22 cellular contexts compared by ENCODE assay signal in the genomic region with DNA sequence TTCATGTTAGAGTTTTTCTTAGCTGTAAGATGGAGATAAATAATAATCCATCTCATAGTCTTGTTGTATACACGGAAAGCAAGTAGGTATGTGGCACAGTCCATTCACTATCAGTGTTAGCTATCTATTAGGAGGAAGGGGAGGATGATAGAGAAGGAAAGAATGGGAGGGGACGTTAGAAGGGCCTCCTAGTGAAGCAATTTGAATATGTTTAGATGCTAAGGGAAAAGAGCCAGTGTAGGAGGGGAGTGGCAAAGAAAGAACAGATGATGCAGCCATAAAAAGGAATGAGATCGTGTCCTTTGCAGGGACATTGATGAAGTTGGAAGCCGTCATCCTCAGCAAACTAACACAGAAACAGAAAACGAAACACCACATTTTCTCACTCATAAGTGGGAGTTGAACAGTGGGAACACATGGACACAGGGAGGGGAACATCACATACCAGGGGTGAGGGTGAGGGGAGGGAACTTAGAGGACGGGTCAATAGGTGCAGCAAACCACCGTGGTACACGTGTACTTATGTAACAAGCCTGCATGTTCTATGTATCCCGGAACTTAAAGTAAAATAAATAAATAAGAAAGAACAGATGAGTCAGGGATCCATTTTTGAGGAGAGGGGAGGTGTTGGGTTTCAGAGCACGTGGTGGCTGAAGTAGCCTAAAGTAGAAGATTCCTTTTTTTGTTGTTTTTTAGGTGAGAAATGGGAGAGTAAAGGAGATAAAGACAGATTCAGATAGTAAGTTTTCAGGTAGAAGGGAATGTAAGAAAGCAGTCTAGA.
A peak's percentile ranks its signal among the peaks of the same experiment; 100 is the strongest.
DNase-seq lines count a peak whose midpoint lies in the region; ATAC-seq, FAIRE-seq and TF ChIP-seq lines count a peak whose summit lies in the region.
"Had no signal": no experiment of that assay in that cellular context is flagged by ENCODE, and none has a peak within 500 bp of the region (broad histone marks: within the 10 kb centered on the region; RNA-seq: fewer than 3 reads in every experiment).

No MANE protein-coding gene starts in this region.

- no peak overlapping the region for H3K9ac ChIP-seq in H1 (replicated peaks in 1 of 4; ENCODE audit: extremely low read depth in 1 of 4, low read depth in 3 of 4, low read length in 3 of 4)
- H3K9ac ChIP-seq: KMS-11 had no signal

- H3K79me1 ChIP-seq in H1 (ENCODE audit: low read depth, low read length) = no peaks in the 10 kb centered on the region; the same call in 1 of the 2 replicates

- H3K4me3 ChIP-seq in LNCaP clone FGC (ENCODE audit: low read depth, low read length) (no peak overlapping the region), H1 (ENCODE audit: extremely low read depth in 1 of 4, insufficient read depth in 2 of 4, low read depth in 3 of 4, low read length in 4 of 4) (peak overlapping the region in 1 of 4 experiments; percentile 9; a peak in 1 of 8 replicates)
- H3K4me3 ChIP-seq: dorsolateral prefrontal cortex, tibial nerve had no signal

- no peak overlapping the region for H2BK15ac ChIP-seq in H1 (ENCODE audit: low read length)

- H4K91ac ChIP-seq in H1 (replicated peaks; ENCODE audit: insufficient read length, low read length) = no peak overlapping the region

- peaks cover 23% of the 10 kb centered on the region for H3K9me3 Mint-ChIP-seq in nephron progenitor cell

- ATAC-seq in GM19023 (IDR thresholded peaks at IDR 0.05; ENCODE audit: unreplicated experiment) = no peak
- no peak for ATAC-seq in HG03280 (IDR thresholded peaks at IDR 0.05; ENCODE audit: unreplicated experiment)
- ATAC-seq: activated CD4-positive, alpha-beta T cell treated with anti-CD3 and anti-CD28 coated beads for 36 hours; naive thymus-derived CD4-positive, alpha-beta T cell; Panc1 had no signal

- TF ChIP-seq POLR2A in H1 (IDR thresholded peaks at IDR 0.05; ENCODE audit: control extremely low read depth in 1 of 2, low read depth in 2 of 2, low read length in 2 of 2) = no peak

- H3K27ac Mint-ChIP-seq in nephron progenitor cell = peak overlapping the region; percentile 86
- H3K27ac Mint-ChIP-seq: activated CD4-positive, alpha-beta T cell treated with anti-CD3 and anti-CD28 coated beads for 36 hours had no signal

- H3K27me3 ChIP-seq in H1 (replicated peaks in 1 of 4; ENCODE audit: control insufficient read depth in 3 of 4, extremely low read depth in 1 of 4, insufficient read depth in 3 of 4, low read length in 3 of 4) = no peaks in the 10 kb centered on the region
- H3K27me3 ChIP-seq: dorsolateral prefrontal cortex, tibial nerve had no signal

- peaks cover 0 to 1% of the 10 kb centered on the region in 2 experiments for H4K20me1 ChIP-seq in H1 (replicated peaks in 1 of 2; ENCODE audit: control insufficient read depth in 1 of 2, insufficient read depth in 2 of 2, low read length in 2 of 2)

- H3K14ac ChIP-seq in H1 (ENCODE audit: insufficient read length) = no peak overlapping the region

- peaks cover 70% of the 10 kb centered on the region for H3K36me3 Mint-ChIP-seq in nephron progenitor cell (ENCODE audit: low read depth)

- H2BK20ac ChIP-seq in H1 (ENCODE audit: low read length) = no peak overlapping the region

- no peak overlapping the region for H2BK5ac ChIP-seq in H1 (ENCODE audit: low read depth, low read length)

- peak overlapping the region; percentile 88 for H2BK12ac ChIP-seq in H1 (ENCODE audit: low read depth, low read length)

- peak overlapping the region; percentile 30 to 73; a peak in 2 of 4 replicates for H3K4me2 ChIP-seq in H1 (ENCODE audit: insufficient read depth in 1 of 2, low read depth in 2 of 2, low read length in 2 of 2)
- H3K4me2 ChIP-seq: KMS-11 had no signal

- H3K9me3 ChIP-seq in H1 (ENCODE audit: insufficient read depth in 2 of 2, low read depth in 1 of 2, low read length in 1 of 2) = no peaks in the 10 kb centered on the region

- CTCF ChIA-PET in H1 (lab: Charles Lee; ENCODE audit: partially characterized antibody) = interaction anchor here (0.6 to 1.9 kb wide), 10 partner anchors 13 to 280 kb away, joined by 3 to 7 read pairs (median 4); no protein-coding TSS in a partner anchor

- TF ChIP-seq RAD21 in H1 (IDR thresholded peaks at IDR 0.05 in 1 of 2, conservative IDR thresholded peaks at IDR 0.05 in 1 of 2; ENCODE audit: low read depth in 2 of 2, low read length in 2 of 2) = no peak

- POLR2A ChIA-PET in H1 (lab: Charles Lee; ENCODE audit: partially characterized antibody) = interaction anchor here (1.1 to 1.3 kb wide), 3 partner anchors 11 to 64 kb away, joined by 3 to 4 read pairs (median 3); no protein-coding TSS in a partner anchor

- H3K56ac ChIP-seq in H1 (replicated peaks; ENCODE audit: insufficient read length, low read depth, low read length) = no peak overlapping the region

- H3K79me2 ChIP-seq in H1 (ENCODE audit: control insufficient read depth in 1 of 2, insufficient read depth in 2 of 2, low read length in 2 of 2) = peaks cover 0 to 43% of the 10 kb centered on the region in 2 experiments; a peak in 3 of 4 replicates

- no peak overlapping the region for H3K23ac ChIP-seq in H1 (ENCODE audit: insufficient read length)

- peaks cover 0 to 13% (median 6%) of the 10 kb centered on the region in 4 experiments; a peak in 4 of 7 replicates for H3K4me1 ChIP-seq in H1 (replicated peaks in 1 of 4; ENCODE audit: control insufficient read depth in 3 of 4, insufficient read depth in 4 of 4, low read length in 3 of 4)
- H3K4me1 ChIP-seq: tibial nerve had no signal

- H2BK120ac ChIP-seq in H1 (replicated peaks; ENCODE audit: low read depth, low read length) = no peak overlapping the region

- no peak overlapping the region for H3K4me3 Mint-ChIP-seq in nephron progenitor cell
- H3K4me3 Mint-ChIP-seq: activated CD4-positive, alpha-beta T cell treated with anti-CD3 and anti-CD28 coated beads for 36 hours; CD4-positive, alpha-beta memory T cell; naive thymus-derived CD4-positive, alpha-beta T cell had no signal

- peaks cover 13% of the 10 kb centered on the region for H3K4me1 Mint-ChIP-seq in nephron progenitor cell

- no peak overlapping the region for H4K5ac ChIP-seq in H1 (ENCODE audit: insufficient read length, low read depth, low read length)

- peak overlapping the region; percentile 49 for H3K18ac ChIP-seq in H1 (ENCODE audit: extremely low read depth, low read length)

- H3K27me3 Mint-ChIP-seq in nephron progenitor cell (ENCODE audit: low read depth, poor library complexity) = peaks cover 2% of the 10 kb centered on the region
- H3K27me3 Mint-ChIP-seq: activated CD4-positive, alpha-beta T cell treated with anti-CD3 and anti-CD28 coated beads for 36 hours; CD4-positive, alpha-beta memory T cell; naive thymus-derived CD4-positive, alpha-beta T cell had no signal

- no peaks in the 10 kb centered on the region for H3K36me3 ChIP-seq in H1 (ENCODE audit: control insufficient read depth in 2 of 4, insufficient read depth in 4 of 4, low read length in 3 of 4)

- H2AK5ac ChIP-seq in H1 (ENCODE audit: low read depth, low read length) = no peak overlapping the region

- no peak for FAIRE-seq in H1 (lab: Jason Lieb, UNC)

- TF ChIP-seq EP300 in H1 (IDR thresholded peaks at IDR 0.05; ENCODE audit: borderline replicate concordance in 1 of 2, low read depth in 2 of 2, low read length in 2 of 2) = no peak

- no peak overlapping the region for H3K27ac ChIP-seq in H1 (ENCODE audit: low read depth, low read length)
- H3K27ac ChIP-seq: 22Rv1, KMS-11, tibial nerve had no signal

- H4K8ac ChIP-seq in H1 (ENCODE audit: extremely low read depth, insufficient read depth, low read length) = no peak overlapping the region

- no peak overlapping the region for H3K4ac ChIP-seq in H1 (replicated peaks; ENCODE audit: insufficient read length, low read depth, low read length)

- no peak overlapping the region for H2AFZ ChIP-seq in H1 (ENCODE audit: low read length)

- WGBS in H1 (ENCODE audit: extremely low coverage in 1 of 2, insufficient coverage in 1 of 2, insufficient read length in 1 of 2, insufficient replicate concordance in 2 of 2, low coverage in 1 of 2, low lambda C conversion rate in 2 of 2, missing lambda C conversion rate in 1 of 2), 2 experiments = 57% methylated on average over 10 of the region's 10 CpGs; no CpG with 5 or more reads in 1 of the 2 experiments

- DNase-seq in DMS153 (lab: John Stamatoyannopoulos, UW) = peak; percentile 14
- no peak for DNase-seq in DMS153 treated with DMSO at 0.1 percent for 48 hours (lab: John Stamatoyannopoulos, UW; ENCODE audit: unreplicated experiment)
- DNase-seq in LNCaP clone FGC (ENCODE audit: low read depth) = peak; percentile 56
- no peak for DNase-seq in H1 (ENCODE audit: low read depth in 1 of 2, low spot score in 2 of 2)
- DNase-seq in nephron progenitor cell = no peak
- DNase-seq in NCI-H345 treated with DMSO at 0.1 percent for 48 hours (lab: John Stamatoyannopoulos, UW; ENCODE audit: unreplicated experiment) = no peak
- DNase-seq: activated CD4-positive, alpha-beta T cell treated with anti-CD3 and anti-CD28 coated beads for 36 hours; activated naive CD4-positive, alpha-beta T cell treated with Interleukin-2 at 50 U/mL for 16 hours; amniotic stem cell; caudate nucleus; CD4-positive, alpha-beta memory T cell; dorsolateral prefrontal cortex; naive thymus-derived CD4-positive, alpha-beta T cell; NCI-H1436 treated with DMSO at 0.1 percent for 48 hours; NCI-H510A treated with DMSO at 0.1 percent for 48 hours; SIG-M5 had no signal

- H3K23me2 ChIP-seq in H1 (ENCODE audit: low read depth, low read length) = no peaks in the 10 kb centered on the region

- TF ChIP-seq CTCF in LNCaP clone FGC (IDR thresholded peaks at IDR 0.05; ENCODE audit: control insufficient read depth, extremely low read depth, insufficient read depth) (no peak), H1 (IDR thresholded peaks at IDR 0.05; ENCODE audit: control extremely low read depth in 1 of 3, insufficient read depth in 1 of 3, low read depth in 1 of 3, low read length in 3 of 3) (no peak), nephron progenitor cell (IDR thresholded peaks at IDR 0.05) (no peak)

TF ChIP-seq in H1, 55 proteins besides CTCF, POLR2A, EP300 and RAD21:
- TF ChIP-seq, protein P1, sequence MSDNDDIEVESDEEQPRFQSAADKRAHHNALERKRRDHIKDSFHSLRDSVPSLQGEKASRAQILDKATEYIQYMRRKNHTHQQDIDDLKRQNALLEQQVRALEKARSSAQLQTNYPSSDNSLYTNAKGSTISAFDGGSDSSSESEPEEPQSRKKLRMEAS (IDR thresholded peaks at IDR 0.05) = 0 out of 2 replicates have a peak, but pooled peaks have one; percentile 24
- no peak for TF ChIP-seq GABPA (IDR thresholded peaks at IDR 0.05; ENCODE audit: borderline replicate concordance, insufficient read depth, low read length)
- no peak for TF ChIP-seq TCF12 (IDR thresholded peaks at IDR 0.05; ENCODE audit: low read depth, low read length)

Comparison
In these comparisons a context has a peak if more than half of its experiments do, and no peak if none do; other contexts are left out.
1. DNase-seq: peak in DMS153 (single experiment) and LNCaP clone FGC (single experiment); none in DMS153 treated with DMSO at 0.1 percent for 48 hours (single experiment), H1 (0 of 2), nephron progenitor cell (single experiment) and NCI-H345 treated with DMSO at 0.1 percent for 48 hours (single experiment).